In genomic region chr16:67861877-67862276, GRCh38 we compare ENCODE assay signal across 20 cellular contexts. TPM values are rescaled to one million over a fixed set of nuclear protein-coding genes. Genes with fewer than 3 reads are reported as not detected.
DNase-seq lines count a peak whose midpoint lies in the region; ATAC-seq and TF ChIP-seq lines count a peak whose summit lies in the region.
"Had no signal": no experiment of that assay in that cellular context is flagged by ENCODE, and none has a peak within 500 bp of the region (broad histone marks: within the 10 kb centered on the region; RNA-seq: fewer than 3 reads in every experiment).

No MANE protein-coding gene starts in this region.

- no peaks in the 10 kb centered on the region for H3K9me3 ChIP-seq in stomach
- H3K9me3 ChIP-seq: A549, adrenal gland, SJCRH30, testis had no signal

- H3K27ac ChIP-seq in stomach, result peak overlapping the region in 3 of 5 donors; percentile 72 to 78 (median 77)
- H3K27ac ChIP-seq: A549, SJCRH30 had no signal

- peaks cover 21% of the 10 kb centered on the region for H3K4me1 Mint-ChIP-seq in activated naive CD4-positive, alpha-beta T cell treated with anti-CD3 and anti-CD28 coated beads for 36 hours (ENCODE audit: low read depth)
- peaks cover 8% of the 10 kb centered on the region for H3K4me1 Mint-ChIP-seq in activated CD8-positive, alpha-beta T cell treated with anti-CD3 and anti-CD28 coated beads, Interleukin-2, amount 10 ng/mL, durations not matched to agents 7 days and 5 days (ENCODE audit: low read depth)
- H3K4me1 Mint-ChIP-seq in glutamatergic neuron (ENCODE audit: low read depth, unreplicated experiment), result peaks cover 26% of the 10 kb centered on the region

- peaks cover 41 to 68% (median 50%) of the 10 kb centered on the region in 4 donors for H3K4me1 ChIP-seq in stomach
- H3K4me1 ChIP-seq: SJCRH30 had no signal

- no peak for DNase-seq in activated naive CD4-positive, alpha-beta T cell treated with anti-CD3 and anti-CD28 coated beads for 36 hours
- DNase-seq in activated naive CD4-positive, alpha-beta T cell treated with Interleukin-2 at 50 U/mL for 16 hours, result no peak
- no peak for DNase-seq in activated CD8-positive, alpha-beta T cell treated with anti-CD3 and anti-CD28 coated beads, Interleukin-2, amount 10 ng/mL, durations not matched to agents 7 days and 5 days
- DNase-seq in glutamatergic neuron (no peak), stomach (no peak), NCI-H1417 treated with DMSO at 0.1 percent for 48 hours (lab: John Stamatoyannopoulos, UW) (no peak), GM10248 (ENCODE audit: extremely low spot score) (no peak), DMS 273 treated with DMSO at 0.1 percent for 48 hours (lab: John Stamatoyannopoulos, UW) (no peak)
- DNase-seq: activated CD4-positive, CD25-positive, alpha-beta regulatory T cell treated with anti-CD3 and anti-CD28 coated beads, Interleukin-2, amount 50 U/mL, for 72 hours; adrenal gland; NCI-H187; NCI-H446 treated with DMSO at 0.1 percent for 48 hours; SJCRH30; testis had no signal

- intact Hi-C loops in activated naive CD4-positive, alpha-beta T cell treated with anti-CD3 and anti-CD28 coated beads for 36 hours (cut with micrococcal nuclease), result no loop called here
- intact Hi-C loops in stomach (cut with DNase I; ENCODE audit: low total_unique reads), result no loop called here

- H3K9me3 Mint-ChIP-seq in activated naive CD4-positive, alpha-beta T cell treated with anti-CD3 and anti-CD28 coated beads for 36 hours, result no peaks in the 10 kb centered on the region
- H3K9me3 Mint-ChIP-seq in activated CD8-positive, alpha-beta T cell treated with anti-CD3 and anti-CD28 coated beads, Interleukin-2, amount 10 ng/mL, durations not matched to agents 7 days and 5 days (ENCODE audit: insufficient read depth), result no peaks in the 10 kb centered on the region
- H3K9me3 Mint-ChIP-seq in glutamatergic neuron (ENCODE audit: unreplicated experiment), result peaks cover 3% of the 10 kb centered on the region
- H3K9me3 Mint-ChIP-seq: GM23338 had no signal

- POLR2A ChIA-PET in activated CD8-positive, alpha-beta T cell treated with anti-CD3 and anti-CD28 coated beads, Interleukin-2, amount 10 ng/mL, durations not matched to agents 7 days and 5 days (lab: Charles Lee), result interaction anchor here (1.0 kb wide), 1 partner anchor 55 kb away, joined by 3 read pairs; the partner anchor contains the start of gene TSNAXIP1
- POLR2A ChIA-PET in GM10248 (lab: Yijun Ruan, JAX), result interaction anchor here (0.6 to 1.4 kb wide), 2 partner anchors 17 to 40 kb away, joined by 3 read pairs; no protein-coding TSS in a partner anchor

- no peak for ATAC-seq in activated CD8-positive, alpha-beta T cell treated with anti-CD3 and anti-CD28 coated beads, Interleukin-2, amount 10 ng/mL, durations not matched to agents 7 days and 5 days
- ATAC-seq: A549, GM23338 had no signal

- no peak for TF ChIP-seq CTCF in glutamatergic neuron (IDR thresholded peaks at IDR 0.05; ENCODE audit: partially characterized antibody, unreplicated experiment)
- no peak for TF ChIP-seq CTCF in stomach (IDR thresholded peaks at IDR 0.05)
- no peak for TF ChIP-seq CTCF in GM10248 (IDR thresholded peaks at IDR 0.05; ENCODE audit: control extremely low read depth, extremely low read depth, low read depth, missing control alignments)

- H3K36me3 ChIP-seq in stomach, result peaks cover 14 to 31% (median 27%) of the 10 kb centered on the region in 4 donors

- CTCF ChIA-PET in activated naive CD4-positive, alpha-beta T cell treated with anti-CD3 and anti-CD28 coated beads for 36 hours (lab: Charles Lee), result interaction anchor here (1.9 to 2.6 kb wide), 4 partner anchors 10 to 104 kb away, joined by 5 to 11 read pairs (median 8); partner anchors contain the start of gene NRN1L
- CTCF ChIA-PET in activated CD8-positive, alpha-beta T cell treated with anti-CD3 and anti-CD28 coated beads, Interleukin-2, amount 10 ng/mL, durations not matched to agents 7 days and 5 days (lab: Charles Lee), result interaction anchor here (0.8 to 3.4 kb wide), 4 partner anchors 8 to 45 kb away, joined by 3 to 19 read pairs (median 8); partner anchors contain the start of gene EDC4
- CTCF ChIA-PET in GM10248 (lab: Yijun Ruan, JAX), result interaction anchor here (2.3 to 7.8 kb wide), 5 partner anchors 10 to 341 kb away, joined by 7 to 53 read pairs (median 12); partner anchors contain the start of gene NRN1L

- WGBS in stomach, 5 donors, result 80 to 89% (median 89%) methylated on average over 6 of the region's 6 CpGs

- no peak overlapping the region for H3K4me3 Mint-ChIP-seq in activated naive CD4-positive, alpha-beta T cell treated with anti-CD3 and anti-CD28 coated beads for 36 hours
- H3K4me3 Mint-ChIP-seq in activated CD8-positive, alpha-beta T cell treated with anti-CD3 and anti-CD28 coated beads, Interleukin-2, amount 10 ng/mL, durations not matched to agents 7 days and 5 days, result no peak overlapping the region
- peak overlapping the region; percentile 20 for H3K4me3 Mint-ChIP-seq in glutamatergic neuron (ENCODE audit: unreplicated experiment)
- H3K4me3 Mint-ChIP-seq: GM23338 had no signal

- no peaks in the 10 kb centered on the region for H3K27me3 ChIP-seq in stomach
- H3K27me3 ChIP-seq: adrenal gland, SJCRH30, testis had no signal

- no peak overlapping the region for H3K4me3 ChIP-seq in stomach
- H3K4me3 ChIP-seq: A549, adrenal gland, GM23338, SJCRH30, testis had no signal

- H3K27ac Mint-ChIP-seq in activated naive CD4-positive, alpha-beta T cell treated with anti-CD3 and anti-CD28 coated beads for 36 hours, result peak overlapping the region; percentile 53
- peak overlapping the region; percentile 26 for H3K27ac Mint-ChIP-seq in activated CD8-positive, alpha-beta T cell treated with anti-CD3 and anti-CD28 coated beads, Interleukin-2, amount 10 ng/mL, durations not matched to agents 7 days and 5 days
- peak overlapping the region; percentile 57 for H3K27ac Mint-ChIP-seq in glutamatergic neuron (ENCODE audit: unreplicated experiment)
- H3K27ac Mint-ChIP-seq: GM23338 had no signal

- TF ChIP-seq POLR2A in stomach (IDR thresholded peaks at IDR 0.05), result no peak

- no peaks in the 10 kb centered on the region for H3K27me3 Mint-ChIP-seq in activated naive CD4-positive, alpha-beta T cell treated with anti-CD3 and anti-CD28 coated beads for 36 hours (ENCODE audit: low read depth)
- H3K27me3 Mint-ChIP-seq in activated CD8-positive, alpha-beta T cell treated with anti-CD3 and anti-CD28 coated beads, Interleukin-2, amount 10 ng/mL, durations not matched to agents 7 days and 5 days (ENCODE audit: low read depth), result no peaks in the 10 kb centered on the region
- peaks cover 4% of the 10 kb centered on the region for H3K27me3 Mint-ChIP-seq in glutamatergic neuron (ENCODE audit: unreplicated experiment)

- peaks cover 11% of the 10 kb centered on the region for H3K36me3 Mint-ChIP-seq in activated naive CD4-positive, alpha-beta T cell treated with anti-CD3 and anti-CD28 coated beads for 36 hours (ENCODE audit: low read depth)
- peaks cover 17% of the 10 kb centered on the region for H3K36me3 Mint-ChIP-seq in activated CD8-positive, alpha-beta T cell treated with anti-CD3 and anti-CD28 coated beads, Interleukin-2, amount 10 ng/mL, durations not matched to agents 7 days and 5 days (ENCODE audit: low read depth)
- H3K36me3 Mint-ChIP-seq in glutamatergic neuron (ENCODE audit: unreplicated experiment), result no peaks in the 10 kb centered on the region

- TF ChIP-seq EP300 in stomach (IDR thresholded peaks at IDR 0.05), result no peak

RNA-seq across cellular contexts. Expression of gene EDC4, which starts 11.0 kb away (rescaled TPM):
- 10 to 100 TPM; 72.2 to 78.7 TPM for total RNA-seq in activated naive CD4-positive, alpha-beta T cell treated with anti-CD3 and anti-CD28 coated beads for 36 hours
- 100 to 1,000 TPM; 111 to 113 TPM for total RNA-seq in activated CD8-positive, alpha-beta T cell treated with anti-CD3 and anti-CD28 coated beads, Interleukin-2, amount 10 ng/mL, durations not matched to agents 7 days and 5 days
- total RNA-seq in glutamatergic neuron (ENCODE audit: unreplicated experiment), result 142 TPM
- 100 to 1,000 TPM in 2 of 5 donors, 10 to 100 TPM in 3; 41.5 to 141 (median 58.5) TPM for total RNA-seq in stomach
- polyA plus RNA-seq in stomach, result 10 to 100 TPM; 22.0 to 27.6 (median 22.2) TPM

RNA-seq across cellular contexts. Expression of gene CENPT, which starts 14.4 kb away (rescaled TPM):
- 10 to 100 TPM; 43.7 to 45.8 TPM for total RNA-seq in activated naive CD4-positive, alpha-beta T cell treated with anti-CD3 and anti-CD28 coated beads for 36 hours
- 10 to 100 TPM; 58.9 to 63.6 TPM for total RNA-seq in activated CD8-positive, alpha-beta T cell treated with anti-CD3 and anti-CD28 coated beads, Interleukin-2, amount 10 ng/mL, durations not matched to agents 7 days and 5 days
- total RNA-seq in glutamatergic neuron (ENCODE audit: unreplicated experiment) (153 TPM), stomach (10 to 100 TPM; 27.4 to 80.7 (median 71.0) TPM)
- polyA plus RNA-seq in stomach, result 10 to 100 TPM; 36.8 to 64.8 (median 48.3) TPM

RNA-seq across cellular contexts. Expression of gene NUTF2, which starts 15.1 kb away (rescaled TPM):
- 100 to 1,000 TPM; 165 to 171 TPM for total RNA-seq in activated naive CD4-positive, alpha-beta T cell treated with anti-CD3 and anti-CD28 coated beads for 36 hours
- total RNA-seq in activated CD8-positive, alpha-beta T cell treated with anti-CD3 and anti-CD28 coated beads, Interleukin-2, amount 10 ng/mL, durations not matched to agents 7 days and 5 days, result 100 to 1,000 TPM; 125 to 134 TPM
- 196 TPM for total RNA-seq in glutamatergic neuron (ENCODE audit: unreplicated experiment)
- total RNA-seq in stomach, result 10 to 100 TPM in 4 of 5 donors, 1 to 10 TPM in 1; 9.3 to 64.7 (median 25.7) TPM
- polyA plus RNA-seq in stomach, result 100 to 1,000 TPM in 2 of 3 donors, 10 to 100 TPM in 1; 92.0 to 125 (median 112) TPM

RNA-seq across cellular contexts. Expression of gene THAP11, which starts 19.8 kb away (rescaled TPM):
- total RNA-seq in activated naive CD4-positive, alpha-beta T cell treated with anti-CD3 and anti-CD28 coated beads for 36 hours, result 10 to 100 TPM; 19.9 to 20.6 TPM
- total RNA-seq in activated CD8-positive, alpha-beta T cell treated with anti-CD3 and anti-CD28 coated beads, Interleukin-2, amount 10 ng/mL, durations not matched to agents 7 days and 5 days, result 10 to 100 TPM; 50.2 to 52.4 TPM
- total RNA-seq in glutamatergic neuron (ENCODE audit: unreplicated experiment) (23.1 TPM), stomach (100 to 1,000 TPM in 1 of 5 donors, 10 to 100 TPM in 4; 12.5 to 109 (median 53.9) TPM)
- 10 to 100 TPM; 15.8 to 25.7 (median 18.7) TPM for polyA plus RNA-seq in stomach

RNA-seq across cellular contexts. Expression of gene NRN1L, which starts 22.8 kb away (rescaled TPM):
- total RNA-seq in activated naive CD4-positive, alpha-beta T cell treated with anti-CD3 and anti-CD28 coated beads for 36 hours, result not detected
- total RNA-seq in activated CD8-positive, alpha-beta T cell treated with anti-CD3 and anti-CD28 coated beads, Interleukin-2, amount 10 ng/mL, durations not matched to agents 7 days and 5 days, result 1 to 10 TPM; 1.2 to 1.4 TPM
- total RNA-seq in glutamatergic neuron (ENCODE audit: unreplicated experiment), result 1.0 TPM
- not detected for total RNA-seq in stomach
- 1 to 10 TPM in 2 of 3 donors, not detected in 1; 2.0 to 2.7 TPM for polyA plus RNA-seq in stomach
- total RNA-seq: Daoy, endothelial cell of umbilical vein, HT1080, posterior vena cava, SJCRH30 had no signal
